ENCODE assay signal across 33 cellular contexts in genomic region chr4:184868623-184869022, GRCh38.
"Had no signal": no experiment of that assay in that cellular context is flagged by ENCODE, and none has a peak within 500 bp of the region (broad histone marks: within the 10 kb centered on the region; RNA-seq: fewer than 3 reads in every experiment).

No MANE protein-coding gene starts in this region.

- H3K4me3 ChIP-seq: adrenal gland, ascending aorta, body of pancreas, breast epithelium, cardiac muscle cell had no signal

- H3K36me3 ChIP-seq: adrenal gland, ascending aorta, brain microvascular endothelial cell, breast epithelium, cardiac muscle cell had no signal

- H3K9me3 ChIP-seq: adrenal gland, ascending aorta, body of pancreas, breast epithelium had no signal

- H3K4me1 ChIP-seq: adrenal gland, ascending aorta, body of pancreas, breast epithelium had no signal

- H3K27me3 ChIP-seq: adrenal gland, ascending aorta, body of pancreas, brain microvascular endothelial cell, breast epithelium, cardiac muscle cell had no signal

- DNase-seq: activated effector memory CD4-positive, alpha-beta T cell treated with anti-CD3 and anti-CD28 coated beads, Interleukin-2, amount 50 U/mL, for 16 hours; activated effector memory CD4-positive, alpha-beta T cell treated with Interleukin-2 at 50 U/mL for 16 hours; activated gamma-delta T cell; activated gamma-delta T cell treated with Interleukin-2 at 50 U/mL for 16 hours; activated naive CD4-positive, alpha-beta T cell; activated naive CD4-positive, alpha-beta T cell treated with anti-CD3 and anti-CD28 coated beads for 36 hours; activated naive CD4-positive, alpha-beta T cell treated with anti-CD3 and anti-CD28 coated beads, Interleukin-2, amount 10 ng/mL, durations not matched to agents 7 days and 5 days; activated naive CD4-positive, alpha-beta T cell treated with anti-CD3 and anti-CD28 coated beads, Interleukin-2, amount 50 U/mL, for 16 hours; activated naive CD4-positive, alpha-beta T cell treated with Interleukin-2 at 50 U/mL for 16 hours; activated naive CD8-positive, alpha-beta T cell treated with anti-CD3 and anti-CD28 coated beads for 36 hours; activated naive CD8-positive, alpha-beta T cell treated with anti-CD3 and anti-CD28 coated beads, Interleukin-2, amount 10 ng/mL, durations not matched to agents 7 days and 5 days; activated naive CD8-positive, alpha-beta T cell treated with anti-CD3 and anti-CD28 coated beads, Interleukin-2, amount 50 U/mL, for 24 hours; activated T-cell treated with anti-CD3 and anti-CD28 coated beads, Interleukin-2, amount 50 U/mL, for 24 hours; activated T-cell treated with anti-CD3 and anti-CD28 coated beads, Interleukin-2, amount 50 U/mL, for 4 hours; activated T-cell treated with anti-CD3 and anti-CD28 coated beads, Interleukin-2, amount 50 U/mL, for 48 hours; activated T-cell treated with anti-CD3 and anti-CD28 coated beads, Interleukin-2, amount 50 U/mL, for 72 hours; adrenal gland; amniotic stem cell; amygdala; anterior cingulate cortex; aorta; body of pancreas; brain microvascular endothelial cell; caudate nucleus; central memory CD4-positive, alpha-beta T cell; cerebellar nuclear complex had no signal

- H3K27ac ChIP-seq: adrenal gland, ascending aorta, body of pancreas, brain microvascular endothelial cell, breast epithelium, cardiac muscle cell had no signal

- ATAC-seq: activated naive CD4-positive, alpha-beta T cell treated with anti-CD3 and anti-CD28 coated beads, Interleukin-2, amount 50 U/mL, for 72 hours; activated naive CD8-positive, alpha-beta T cell treated with anti-CD3 and anti-CD28 coated beads, Interleukin-2, amount 50 U/mL, for 24 hours; activated T-cell treated with anti-CD3 and anti-CD28 coated beads, Interleukin-2, amount 50 U/mL, for 4 hours; activated T-cell treated with anti-CD3 and anti-CD28 coated beads, Interleukin-2, amount 50 U/mL, for 72 hours; activated T-helper 17 cell treated with anti-CD3 and anti-CD28 coated beads, Interleukin-2, amount 50 U/mL, for 72 hours; body of pancreas had no signal

- FAIRE-seq: astrocyte, bronchial epithelial cell had no signal
